ENCODE assay signal across 6 cellular contexts in genomic region chr1:182242641-182243040, GRCh38.
"Had no signal": no experiment of that assay in that cellular context is flagged by ENCODE, and none has a peak within 500 bp of the region (broad histone marks: within the 10 kb centered on the region; RNA-seq: fewer than 3 reads in every experiment).

No MANE protein-coding gene starts in this region.

- DNase-seq: IMR-90, KBM-7 had no signal

- H3K4me3 ChIP-seq: K562 had no signal

- H3K27ac ChIP-seq: HL-60 had no signal

- FAIRE-seq: HepG2, HTR-8/SVneo, K562 had no signal

- ATAC-seq: HepG2, K562 had no signal
